8 cellular contexts compared by ENCODE assay signal in genomic region chrX:9466115-9466495, GRCh38. TPM values are rescaled to one million over a fixed set of nuclear protein-coding genes. Genes with fewer than 3 reads are reported as not detected.
DNase-seq lines count a peak whose midpoint lies in the region; ATAC-seq and TF ChIP-seq lines count a peak whose summit lies in the region.

No MANE protein-coding gene starts in this region.

- TF ChIP-seq CTCF in AG04449 (IDR thresholded peaks at IDR 0.05; ENCODE audit: insufficient read depth, low read length, missing control alignments) = no peak
- TF ChIP-seq CTCF in lung (IDR thresholded peaks at IDR 0.05; ENCODE audit: control extremely low read depth, extremely low read depth) = no peak

- DNase-seq in AG04449 (ENCODE audit: low read depth, low spot score) = no peak
- peak; percentile 50 for DNase-seq in RPMI8226
- DNase-seq in dermis blood vessel endothelial cell = peak; percentile 42
- no peak for DNase-seq in lung (ENCODE audit: low spot score)
- no peak for DNase-seq in NCI-H2107 treated with DMSO at 0.1 percent for 48 hours (lab: John Stamatoyannopoulos, UW; ENCODE audit: unreplicated experiment)
- DNase-seq in AG08396 (ENCODE audit: low spot score) = no peak

- H3K4me1 ChIP-seq in lung (ENCODE audit: control insufficient read depth in 2 of 2, insufficient read depth in 2 of 2, low read length in 2 of 2) (peaks cover 0 to 4% of the 10 kb centered on the region in 2 donors), stomach smooth muscle (ENCODE audit: control insufficient read depth, insufficient read depth, low read length) (peaks cover 19% of the 10 kb centered on the region)

- WGBS in lung, 2 donors = 1 to 5% methylated on average over 23 to 31 of the region's 31 CpGs

- H3K27me3 ChIP-seq in lung (ENCODE audit: control insufficient read depth, insufficient read depth) = peaks cover 6% of the 10 kb centered on the region
- peaks cover 0 to 3% of the 10 kb centered on the region in 2 donors for H3K27me3 ChIP-seq in stomach smooth muscle (ENCODE audit: control insufficient read depth in 1 of 2, insufficient read depth in 2 of 2, low read length in 2 of 2)

- POLR2A ChIA-PET in AG04449 (lab: Yijun Ruan, JAX) = no interaction called here

- H3K9me3 ChIP-seq in lung (ENCODE audit: control insufficient read depth in 2 of 2, insufficient read depth in 1 of 2, low read length in 1 of 2) (no peaks in the 10 kb centered on the region), stomach smooth muscle (ENCODE audit: control insufficient read depth in 2 of 2, low read length in 2 of 2) (no peaks in the 10 kb centered on the region)

- CTCF ChIA-PET in AG04449 (lab: Yijun Ruan, JAX) = no interaction called here

- ATAC-seq in GM18909 (IDR thresholded peaks at IDR 0.05; ENCODE audit: poor library complexity, unreplicated experiment) (peak; percentile 11), lung (ENCODE audit: insufficient read depth, low FRiP score) (no peak)

- peak overlapping the region; percentile 36 to 38 for H3K9ac ChIP-seq in stomach smooth muscle (ENCODE audit: low read length in 2 of 2)

- H3K4me3 ChIP-seq in AG04449 (ENCODE audit: low read depth, low read length) = peak overlapping the region; percentile 60
- peak overlapping the region; percentile 63 for H3K4me3 ChIP-seq in lung
- peak overlapping the region; percentile 69 to 75 for H3K4me3 ChIP-seq in stomach smooth muscle (ENCODE audit: low read length in 2 of 2)

- H3K27ac ChIP-seq in lung (ENCODE audit: low read depth in 1 of 2, low read length in 1 of 2) (no peak overlapping the region), stomach smooth muscle (ENCODE audit: low read length) (no peak overlapping the region)

- H3K36me3 ChIP-seq in lung (ENCODE audit: control insufficient read depth in 2 of 2, insufficient read depth in 2 of 2, low read length in 2 of 2) = no peaks in the 10 kb centered on the region
- no peaks in the 10 kb centered on the region for H3K36me3 ChIP-seq in stomach smooth muscle (ENCODE audit: control insufficient read depth in 2 of 2, insufficient read depth in 2 of 2, low read length in 2 of 2)

RNA-seq across cellular contexts. Expression of gene TBL1X, which starts 1.2 kb away (rescaled TPM):
- 10.4 and 19.6 TPM in 2 replicates for total RNA-seq in dermis blood vessel endothelial cell
- 10 to 100 TPM; 16.0 to 21.7 TPM for total RNA-seq in lung
- 10 to 100 TPM in 1 of 2 donors, 1 to 10 TPM in 1; 2.3 to 10.6 TPM for polyA plus RNA-seq in lung

Comparison
In these comparisons a context has a peak if more than half of its experiments do, and no peak if none do; other contexts are left out.
1. DNase-seq: peak in RPMI8226 (single experiment) and dermis blood vessel endothelial cell (single experiment); none in AG04449 (single experiment), lung (single experiment), NCI-H2107 treated with DMSO at 0.1 percent for 48 hours (single experiment) and AG08396 (single experiment).
2. Peak in every context shown above with its lines, with median percentiles within 50 percentile points of each other: H3K4me3 ChIP-seq.